In the genomic region with DNA sequence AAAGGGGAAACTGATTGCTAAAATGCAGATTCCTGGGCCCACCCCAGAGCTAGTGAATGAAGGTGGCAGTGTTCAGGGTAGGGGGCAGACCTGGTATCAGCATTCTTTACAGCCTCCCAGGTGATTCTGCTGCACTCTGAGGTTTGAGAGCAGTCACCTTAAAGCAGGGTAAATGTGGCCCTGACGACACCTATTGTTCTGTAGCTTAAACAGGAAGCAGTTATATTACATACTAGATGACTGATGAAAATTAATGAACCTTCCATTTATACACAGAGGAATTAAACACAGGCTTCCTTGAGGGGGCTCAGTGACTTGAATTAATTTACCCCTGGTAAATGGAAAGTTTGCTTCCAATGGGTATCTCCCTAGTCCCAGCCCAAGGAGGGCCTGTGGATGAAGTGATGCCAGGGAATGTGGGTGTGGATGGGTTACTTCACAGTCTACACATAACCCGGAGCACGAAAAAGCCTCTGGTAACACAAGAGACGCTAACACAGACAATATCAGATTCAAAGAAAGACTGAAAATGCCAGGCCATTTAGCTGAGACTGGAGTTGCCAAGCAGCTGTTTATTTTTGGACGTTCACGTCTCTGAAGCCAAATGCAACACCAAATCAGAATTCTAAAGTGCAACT, we compare ENCODE assay signal across 13 cellular contexts. TPM values are rescaled to one million over a fixed set of nuclear protein-coding genes. Genes with fewer than 3 reads are reported as not detected.
DNase-seq lines count a peak whose midpoint lies in the region; ATAC-seq and TF ChIP-seq lines count a peak whose summit lies in the region.
"Had no signal": no experiment of that assay in that cellular context is flagged by ENCODE, and none has a peak within 500 bp of the region (broad histone marks: within the 10 kb centered on the region; RNA-seq: fewer than 3 reads in every experiment).

No MANE protein-coding gene starts in this region.

- CTCF ChIA-PET in activated CD8-positive, alpha-beta memory T cell treated with anti-CD3 and anti-CD28 coated beads, Interleukin-2, amount 10 ng/mL, durations not matched to agents 7 days and 5 days (lab: Charles Lee) = no interaction called here

- no peaks in the 10 kb centered on the region for H3K27me3 ChIP-seq in tibial nerve
- H3K27me3 ChIP-seq: cardiac muscle cell had no signal

- H3K4me1 ChIP-seq in tibial nerve = peaks cover 0 to 98% (median 42%) of the 10 kb centered on the region in 4 donors

- DNase-seq in NOMO-1 treated with DMSO at 0.1 percent for 48 hours (lab: John Stamatoyannopoulos, UW; ENCODE audit: unreplicated experiment) (peak; percentile 43), NOMO-1 treated with dmso at 0.1 percent for 144 hours (lab: John Stamatoyannopoulos, UW; ENCODE audit: unreplicated experiment) (no peak), coronary artery (ENCODE audit: low spot score) (no peak), midbrain (lab: John Stamatoyannopoulos, UW) (peak; percentile 36), tibial nerve (ENCODE audit: low spot score in 2 of 2) (peak in 1 of 2 donors; percentile 58), glutamatergic neuron (no peak), T-helper 9 cell (no peak)
- DNase-seq in activated CD8-positive, alpha-beta memory T cell treated with anti-CD3 and anti-CD28 coated beads, Interleukin-2, amount 10 ng/mL, durations not matched to agents 7 days and 5 days = no peak
- DNase-seq: GF-D8, NCI-H1105 treated with DMSO at 0.1 percent for 48 hours, RPMI8226, spleen had no signal

- no peak for TF ChIP-seq EP300 in tibial nerve (IDR thresholded peaks at IDR 0.05)

- H3K27ac ChIP-seq in coronary artery = peak overlapping the region; percentile 87 to 96
- H3K27ac ChIP-seq in tibial nerve = peak overlapping the region; percentile 63 to 84 (median 74)
- H3K27ac ChIP-seq: cardiac muscle cell, spleen had no signal

- no peak overlapping the region for H3K27ac Mint-ChIP-seq in glutamatergic neuron (ENCODE audit: unreplicated experiment)
- no peak overlapping the region for H3K27ac Mint-ChIP-seq in activated CD8-positive, alpha-beta memory T cell treated with anti-CD3 and anti-CD28 coated beads, Interleukin-2, amount 10 ng/mL, durations not matched to agents 7 days and 5 days

- H3K9me3 ChIP-seq in tibial nerve = no peaks in the 10 kb centered on the region
- H3K9me3 ChIP-seq: spleen had no signal

- peaks cover 7% of the 10 kb centered on the region for H3K9me3 Mint-ChIP-seq in glutamatergic neuron (ENCODE audit: unreplicated experiment)
- H3K9me3 Mint-ChIP-seq in activated CD8-positive, alpha-beta memory T cell treated with anti-CD3 and anti-CD28 coated beads, Interleukin-2, amount 10 ng/mL, durations not matched to agents 7 days and 5 days (ENCODE audit: low read depth) = no peaks in the 10 kb centered on the region

- peak in 1 of 2 donors; percentile 22 for TF ChIP-seq POLR2A in tibial nerve (IDR thresholded peaks at IDR 0.05)

- ATAC-seq in activated CD8-positive, alpha-beta memory T cell treated with anti-CD3 and anti-CD28 coated beads, Interleukin-2, amount 10 ng/mL, durations not matched to agents 7 days and 5 days = no peak

- H3K4me1 Mint-ChIP-seq in glutamatergic neuron (ENCODE audit: low read depth, unreplicated experiment) = peaks cover 33% of the 10 kb centered on the region
- peaks cover 10% of the 10 kb centered on the region for H3K4me1 Mint-ChIP-seq in activated CD8-positive, alpha-beta memory T cell treated with anti-CD3 and anti-CD28 coated beads, Interleukin-2, amount 10 ng/mL, durations not matched to agents 7 days and 5 days

- H3K4me3 ChIP-seq in coronary artery (peak overlapping the region; percentile 41), tibial nerve (no peak overlapping the region)
- H3K4me3 ChIP-seq: cardiac muscle cell, spleen had no signal

- TF ChIP-seq CTCF in coronary artery (IDR thresholded peaks at IDR 0.05) = no peak
- no peak for TF ChIP-seq CTCF in tibial nerve (IDR thresholded peaks at IDR 0.05)
- no peak for TF ChIP-seq CTCF in glutamatergic neuron (IDR thresholded peaks at IDR 0.05; ENCODE audit: partially characterized antibody, unreplicated experiment)

- H3K36me3 Mint-ChIP-seq in glutamatergic neuron (ENCODE audit: unreplicated experiment) = peaks cover 6% of the 10 kb centered on the region
- H3K36me3 Mint-ChIP-seq in activated CD8-positive, alpha-beta memory T cell treated with anti-CD3 and anti-CD28 coated beads, Interleukin-2, amount 10 ng/mL, durations not matched to agents 7 days and 5 days = no peaks in the 10 kb centered on the region

- H3K27me3 Mint-ChIP-seq in glutamatergic neuron (ENCODE audit: unreplicated experiment) = peaks cover 6% of the 10 kb centered on the region
- peaks cover 34% of the 10 kb centered on the region for H3K27me3 Mint-ChIP-seq in activated CD8-positive, alpha-beta memory T cell treated with anti-CD3 and anti-CD28 coated beads, Interleukin-2, amount 10 ng/mL, durations not matched to agents 7 days and 5 days

- WGBS in tibial nerve, 2 donors = 21 to 29% methylated on average over 6 of the region's 6 CpGs

- no peak overlapping the region for H3K4me3 Mint-ChIP-seq in glutamatergic neuron (ENCODE audit: unreplicated experiment)
- no peak overlapping the region for H3K4me3 Mint-ChIP-seq in activated CD8-positive, alpha-beta memory T cell treated with anti-CD3 and anti-CD28 coated beads, Interleukin-2, amount 10 ng/mL, durations not matched to agents 7 days and 5 days

- H3K36me3 ChIP-seq in tibial nerve = no peaks in the 10 kb centered on the region
- H3K36me3 ChIP-seq: cardiac muscle cell, spleen had no signal

RNA-seq across cellular contexts. Expression of gene NUAK1, which starts 25.2 kb away (rescaled TPM):
- total RNA-seq in tibial nerve (10 to 100 TPM; 32.0 to 47.9 (median 33.5) TPM), glutamatergic neuron (ENCODE audit: unreplicated experiment) (18.8 TPM)
- not detected for total RNA-seq in activated CD8-positive, alpha-beta memory T cell treated with anti-CD3 and anti-CD28 coated beads, Interleukin-2, amount 10 ng/mL, durations not matched to agents 7 days and 5 days

Comparison
In these comparisons a context has a peak if more than half of its experiments do, and no peak if none do; other contexts are left out.
1. DNase-seq: peak in NOMO-1 treated with DMSO at 0.1 percent for 48 hours (single experiment) and midbrain (single experiment); none in NOMO-1 treated with dmso at 0.1 percent for 144 hours (single experiment), coronary artery (single experiment), glutamatergic neuron (single experiment), T-helper 9 cell (single experiment) and activated CD8-positive, alpha-beta memory T cell treated with anti-CD3 and anti-CD28 coated beads, Interleukin-2, amount 10 ng/mL, durations not matched to agents 7 days and 5 days (single experiment).
2. RNA of gene NUAK1, which starts 25.2 kb away (total RNA-seq): 32.0 to 47.9 TPM in tibial nerve and 18.8 TPM in glutamatergic neuron (single experiment); not detected in activated CD8-positive, alpha-beta memory T cell treated with anti-CD3 and anti-CD28 coated beads, Interleukin-2, amount 10 ng/mL, durations not matched to agents 7 days and 5 days; every median in the first group is over 10 times any median in the second.